1 cellular context compared by ENCODE assay signal in the genomic region with DNA sequence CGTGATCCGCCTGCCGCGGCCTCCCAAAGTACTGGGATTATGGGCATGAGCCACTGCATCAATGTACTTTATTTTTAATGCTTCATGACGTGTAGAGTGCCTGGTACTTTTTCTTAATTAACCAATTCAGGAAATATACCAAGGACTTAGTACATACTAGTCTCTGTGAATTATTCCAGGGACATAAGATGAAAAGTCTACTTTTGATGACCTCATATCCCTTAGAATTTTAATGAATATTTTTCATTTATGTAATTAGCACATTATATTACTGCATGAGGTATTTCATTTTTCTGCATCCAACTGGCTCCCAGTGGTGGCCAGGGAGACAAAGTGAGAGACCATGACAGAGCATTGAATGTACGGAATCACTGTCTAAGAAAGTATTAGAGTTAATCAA.
TF ChIP-seq lines count a peak whose summit lies in the region.

No MANE protein-coding gene starts in this region.

TF ChIP-seq in HepG2, 621 proteins besides CTCF, POLR2A, EP300 and RAD21 (continued from another document):
- TF ChIP-seq, protein P1, sequence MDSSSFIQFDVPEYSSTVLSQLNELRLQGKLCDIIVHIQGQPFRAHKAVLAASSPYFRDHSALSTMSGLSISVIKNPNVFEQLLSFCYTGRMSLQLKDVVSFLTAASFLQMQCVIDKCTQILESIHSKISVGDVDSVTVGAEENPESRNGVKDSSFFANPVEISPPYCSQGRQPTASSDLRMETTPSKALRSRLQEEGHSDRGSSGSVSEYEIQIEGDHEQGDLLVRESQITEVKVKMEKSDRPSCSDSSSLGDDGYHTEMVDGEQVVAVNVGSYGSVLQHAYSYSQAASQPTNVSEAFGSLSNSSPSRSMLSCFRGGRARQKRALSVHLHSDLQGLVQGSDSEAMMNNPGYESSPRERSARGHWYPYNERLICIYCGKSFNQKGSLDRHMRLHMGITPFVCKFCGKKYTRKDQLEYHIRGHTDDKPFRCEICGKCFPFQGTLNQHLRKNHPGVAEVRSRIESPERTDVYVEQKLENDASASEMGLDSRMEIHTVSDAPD (CRISPR knock-in tag; IDR thresholded peaks at IDR 0.05): no peak
- no peak for TF ChIP-seq GMEB2 (CRISPR knock-in tag; IDR thresholded peaks at IDR 0.05; ENCODE audit: low read depth)
- TF ChIP-seq RFX3 (CRISPR knock-in tag; IDR thresholded peaks at IDR 0.05): no peak
- TF ChIP-seq ATF7 (IDR thresholded peaks at IDR 0.05): peak; percentile 66; the same call in 1 of the 2 replicates
- no peak for TF ChIP-seq ATF7 (CRISPR knock-in tag; IDR thresholded peaks at IDR 0.05)
- no peak for TF ChIP-seq ZFP37 (CRISPR knock-in tag; IDR thresholded peaks at IDR 0.05; ENCODE audit: borderline replicate concordance)
- no peak for TF ChIP-seq MEIS2 (CRISPR knock-in tag; IDR thresholded peaks at IDR 0.05)
- no peak for TF ChIP-seq MXI1 (IDR thresholded peaks at IDR 0.05; ENCODE audit: borderline replicate concordance, low read depth, low read length)
- no peak for TF ChIP-seq HINFP (CRISPR knock-in tag; IDR thresholded peaks at IDR 0.05; ENCODE audit: low read depth)
